In the genomic region with DNA sequence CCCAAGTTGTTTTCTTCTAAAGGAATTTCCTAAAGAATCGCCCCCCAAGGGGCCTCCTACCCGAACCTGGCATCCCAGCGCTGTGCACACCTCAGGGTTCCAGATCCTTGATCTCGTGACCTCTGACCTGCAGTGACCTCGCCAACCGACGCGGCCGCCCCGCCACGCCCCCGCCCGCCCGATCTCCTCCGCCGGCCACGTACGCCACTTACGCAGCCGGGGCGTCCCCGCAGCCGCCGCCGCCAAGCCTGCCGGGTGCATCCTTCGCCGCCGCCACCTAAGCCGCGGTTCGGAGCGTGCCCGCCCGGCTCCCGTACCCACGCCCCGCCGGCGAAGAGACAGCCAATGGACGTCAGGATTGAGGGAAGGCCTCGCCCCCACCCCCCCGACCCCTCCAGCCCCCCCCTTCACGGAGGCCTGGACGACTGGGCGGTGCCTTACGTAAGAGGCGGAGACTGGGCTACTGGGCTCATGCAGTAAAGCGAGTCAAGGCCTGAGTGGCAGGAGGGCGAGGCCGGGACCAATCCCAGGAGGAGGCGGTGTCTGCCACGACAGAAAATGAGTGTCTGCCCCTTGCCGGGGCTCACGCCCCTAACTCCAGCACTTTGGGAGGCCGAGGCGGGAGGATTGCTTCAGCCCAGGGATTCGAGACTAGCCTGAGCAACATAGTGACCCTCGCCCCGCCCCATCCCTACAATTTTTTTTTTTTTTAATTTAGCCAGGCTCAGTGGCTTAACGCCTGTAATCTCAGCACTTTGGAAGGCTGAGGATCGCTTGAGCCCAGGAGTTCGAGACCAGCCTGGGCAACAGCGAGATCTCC, we compare ENCODE assay signal across 8 cellular contexts. TPM values are rescaled to one million over a fixed set of nuclear protein-coding genes. Genes with fewer than 3 reads are reported as not detected.
DNase-seq lines count a peak whose midpoint lies in the region; ATAC-seq, FAIRE-seq and TF ChIP-seq lines count a peak whose summit lies in the region.

A gene with protein sequence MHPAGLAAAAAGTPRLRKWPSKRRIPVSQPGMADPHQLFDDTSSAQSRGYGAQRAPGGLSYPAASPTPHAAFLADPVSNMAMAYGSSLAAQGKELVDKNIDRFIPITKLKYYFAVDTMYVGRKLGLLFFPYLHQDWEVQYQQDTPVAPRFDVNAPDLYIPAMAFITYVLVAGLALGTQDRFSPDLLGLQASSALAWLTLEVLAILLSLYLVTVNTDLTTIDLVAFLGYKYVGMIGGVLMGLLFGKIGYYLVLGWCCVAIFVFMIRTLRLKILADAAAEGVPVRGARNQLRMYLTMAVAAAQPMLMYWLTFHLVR (minus strand): TSS at position 291 of the 820 bp plus-strand sequence. CDS start 30 bp downstream, at position 261.

- H3K4me3 ChIP-seq in pancreas = peak within 1 kb of the TSS; percentile 23 to 71 (median 42)
- H3K4me3 ChIP-seq in thyroid gland (replicated peaks in 1 of 3) = peak within 1 kb of the TSS; percentile 10 to 57 (median 43)

- ATAC-seq in HG02798 (IDR thresholded peaks at IDR 0.05; ENCODE audit: poor library complexity, unreplicated experiment) (peak; percentile 92), Right ventricle myocardium inferior (peak; percentile 96), pancreas (peak; percentile 89 to 95 (median 92))

- H3K9me3 ChIP-seq in pancreas = no peaks in the 10 kb centered on the region
- H3K9me3 ChIP-seq in thyroid gland = no peaks in the 10 kb centered on the region

- WGBS in pancreas, 2 donors = 1% methylated on average over 64 of the region's 64 CpGs
- 2 to 4% methylated on average over 24 to 29 of the region's 64 CpGs for WGBS in thyroid gland, 2 donors

- TF ChIP-seq CTCF in pancreas (IDR thresholded peaks at IDR 0.05) (no peak), thyroid gland (IDR thresholded peaks at IDR 0.05) (no peak)

- peaks cover 1 to 3% (median 2%) of the 10 kb centered on the region in 3 donors for H3K4me1 ChIP-seq in pancreas
- H3K4me1 ChIP-seq in thyroid gland = peaks cover 0 to 21% of the 10 kb centered on the region in 2 donors

- TF ChIP-seq POLR2A in GM12891 (IDR thresholded peaks at IDR 0.05; ENCODE audit: low read depth, low read length) (no peak), thyroid gland (IDR thresholded peaks at IDR 0.05) (peak in 1 of 2 donors; percentile 45)

- intact Hi-C loops in Right ventricle myocardium inferior (cut with DNase I) = loop anchor here (5.0 kb wide), 2 partner anchors 39 to 64 kb away; no protein-coding TSS in a partner anchor
- intact Hi-C loops in pancreas (cut with DNase I) = no loop called here
- intact Hi-C loops in thyroid gland (cut with DNase I) = loop anchor here (5.0 kb wide), 1 partner anchor 54 kb away; a partner anchor contains a TSS

- H3K27me3 ChIP-seq in pancreas (no peaks in the 10 kb centered on the region), thyroid gland (no peaks in the 10 kb centered on the region)

- H3K36me3 ChIP-seq in pancreas (no peaks in the 10 kb centered on the region), thyroid gland (no peaks in the 10 kb centered on the region)

- H3K27ac ChIP-seq in pancreas (peak within 1 kb of the TSS; percentile 62 to 76 (median 73)), thyroid gland (peak within 1 kb of the TSS; percentile 72 to 85 (median 77))

- DNase-seq in GM12891 (ENCODE audit: insufficient read length, low spot score) = peak; percentile 98
- peak; percentile 82 for DNase-seq in NCI-H1417 treated with DMSO at 0.1 percent for 48 hours (lab: John Stamatoyannopoulos, UW)
- DNase-seq in SW 1271 (lab: John Stamatoyannopoulos, UW) = peak; percentile 93 to 94
- DNase-seq in activated naive CD8-positive, alpha-beta T cell treated with anti-CD3 and anti-CD28 coated beads, Interleukin-2, amount 50 U/mL, for 16 hours (ENCODE audit: low read depth, low spot score) = peak; percentile 90
- DNase-seq in Right ventricle myocardium inferior (ENCODE audit: missing footprints) = peak; percentile 98
- peak; percentile 93 to 98 (median 96) for DNase-seq in pancreas
- DNase-seq in thyroid gland = peak; percentile 96 to 97

- FAIRE-seq in GM12891 (lab: Jason Lieb, UNC) = peak; percentile 97
- FAIRE-seq in pancreas (lab: Jason Lieb, UNC) = no peak

TF ChIP-seq in GM12891, 5 proteins besides CTCF, POLR2A, EP300 and RAD21:
- TF ChIP-seq TAF1 (IDR thresholded peaks at IDR 0.05; ENCODE audit: low read depth, low read length) (no peak), POU2F2 (IDR thresholded peaks at IDR 0.05; ENCODE audit: low read depth, low read length) (no peak), SPI1 (IDR thresholded peaks at IDR 0.05; ENCODE audit: low read depth, low read length) (no peak), PAX5 (IDR thresholded peaks at IDR 0.05; ENCODE audit: insufficient read depth, low read length, severe bottlenecking) (no peak), POLR2AphosphoS5 (IDR thresholded peaks at IDR 0.05; ENCODE audit: low read depth, low read length) (no peak)

RNA-seq across cellular contexts. Expression of the gene that starts here (rescaled TPM):
- 45.1 TPM for polyA plus RNA-seq in GM12891 (2012; ENCODE audit: low read depth, missing spikeins)
- total RNA-seq in Right ventricle myocardium inferior (34.7 TPM), pancreas (10 to 100 TPM in 3 of 6 donors, 1 to 10 TPM in 3; 6.9 to 18.2 (median 11.3) TPM), thyroid gland (10 to 100 TPM; 12.9 to 30.9 (median 21.0) TPM)
- polyA plus RNA-seq in pancreas = 10 to 100 TPM; 30.9 to 32.3 TPM

Comparison
In these comparisons a context has a peak if more than half of its experiments do, and no peak if none do; other contexts are left out.
1. Peak in every context shown above with its lines: DNase-seq, ATAC-seq, H3K4me3 ChIP-seq and H3K27ac ChIP-seq.
2. intact Hi-C loops: an anchor here in Right ventricle myocardium inferior (5.0 kb wide) and thyroid gland (5.0 kb wide); none called in pancreas.